ENCODE assay signal across 18 cellular contexts in the genomic region with DNA sequence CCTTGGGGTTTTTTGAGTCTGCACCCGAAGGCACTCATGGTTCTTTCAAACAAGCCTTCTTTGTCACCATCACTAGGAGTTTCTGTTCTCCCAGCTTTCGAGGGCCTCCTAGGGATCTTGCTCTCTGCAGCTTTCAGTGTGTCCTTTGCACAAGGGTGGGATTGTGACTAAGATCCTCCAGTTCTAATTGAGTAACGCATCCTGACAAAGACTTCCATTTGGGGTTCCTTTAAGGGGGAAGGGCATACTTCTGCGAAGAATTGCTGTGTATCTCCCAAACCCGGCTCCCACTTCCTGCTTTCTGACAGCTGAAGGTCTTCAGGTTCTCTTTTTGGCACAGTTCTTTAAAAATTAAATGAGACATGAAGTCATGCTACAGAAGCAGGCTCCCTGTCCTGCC.
A peak's percentile ranks its signal among the peaks of the same experiment; 100 is the strongest.
DNase-seq lines count a peak whose midpoint lies in the region; ATAC-seq and TF ChIP-seq lines count a peak whose summit lies in the region.
"Had no signal": no experiment of that assay in that cellular context is flagged by ENCODE, and none has a peak within 500 bp of the region (broad histone marks: within the 10 kb centered on the region; RNA-seq: fewer than 3 reads in every experiment).

No MANE protein-coding gene starts in this region.

- H3K36me3 ChIP-seq in right atrium auricular region (no peaks in the 10 kb centered on the region), left ventricle myocardium inferior (peaks cover 8% of the 10 kb centered on the region), left lung (no peaks in the 10 kb centered on the region)
- H3K36me3 ChIP-seq: transverse colon had no signal

- H3K4me1 ChIP-seq in right atrium auricular region, result peaks cover 0 to 20% of the 10 kb centered on the region in 2 donors
- H3K4me1 ChIP-seq in left ventricle myocardium inferior, result peaks cover 52% of the 10 kb centered on the region
- peaks cover 0 to 13% of the 10 kb centered on the region in 2 donors for H3K4me1 ChIP-seq in left lung

- ATAC-seq in Right ventricle myocardium inferior, result peak; percentile 21
- no peak for ATAC-seq in left lung
- ATAC-seq: activated CD4-positive, alpha-beta T cell treated with anti-CD3 and anti-CD28 coated beads for 36 hours; esophagus mucosa; Panc1; stimulated activated naive CD8-positive, alpha-beta T cell treated with anti-CD3 and anti-CD28 coated beads, Interleukin-15, Interleukin-2, amounts not matched to agents 100 U/mL and 50 U/mL, for 24 hours had no signal

- intact Hi-C loops in Right ventricle myocardium inferior (cut with DNase I) (no loop called here), left ventricle myocardium inferior (cut with micrococcal nuclease) (no loop called here), left lung (cut with DNase I) (no loop called here)

- DNase-seq in Right ventricle myocardium inferior (ENCODE audit: missing footprints), result no peak
- DNase-seq in right atrium auricular region (ENCODE audit: low spot score), result no peak
- peak; percentile 92 for DNase-seq in SIG-M5 treated with dmso at 0.1 percent for 504 hours (lab: John Stamatoyannopoulos, UW; ENCODE audit: unreplicated experiment)
- DNase-seq in left ventricle myocardium inferior, result no peak
- DNase-seq in activated naive CD4-positive, alpha-beta T cell treated with anti-CD3 and anti-CD28 coated beads, Interleukin-2, amount 50 U/mL, for 16 hours, result no peak
- no peak for DNase-seq in NK-92 treated with Interleukin-12 subunit alpha and Interleukin-12 subunit beta, amount 100 ng/mL, for 24 hours (lab: John Stamatoyannopoulos, UW)
- no peak for DNase-seq in left lung
- no peak for DNase-seq in NCI-H82 treated with DMSO at 0.1 percent for 48 hours (lab: John Stamatoyannopoulos, UW; ENCODE audit: unreplicated experiment)
- DNase-seq: activated CD4-positive, alpha-beta T cell treated with anti-CD3 and anti-CD28 coated beads for 36 hours; effector CD8-positive, alpha-beta T cell; HCEC 1CT; NCI-H526 treated with DMSO at 0.1 percent for 48 hours; stimulated activated CD4-positive, alpha-beta T cell treated with anti-CD3 and anti-CD28 coated beads, Interleukin-4, amount 100 ng/mL, for 1 hour; stimulated activated naive CD8-positive, alpha-beta T cell treated with anti-CD3 and anti-CD28 coated beads, Interleukin-15, Interleukin-2, amounts not matched to agents 100 U/mL and 50 U/mL, for 24 hours; SW 1271; transverse colon had no signal

- no peak for TF ChIP-seq CTCF in right atrium auricular region (IDR thresholded peaks at IDR 0.05)
- TF ChIP-seq CTCF in left ventricle myocardium inferior (IDR thresholded peaks at IDR 0.05; ENCODE audit: borderline replicate concordance), result no peak
- TF ChIP-seq CTCF in left lung (IDR thresholded peaks at IDR 0.05), result no peak

- H3K4me3 ChIP-seq in right atrium auricular region (no peak overlapping the region), left ventricle myocardium inferior (no peak overlapping the region), left lung (no peak overlapping the region)
- H3K4me3 ChIP-seq: transverse colon had no signal

- H3K27me3 ChIP-seq in right atrium auricular region (no peaks in the 10 kb centered on the region), left ventricle myocardium inferior (ENCODE audit: low read depth) (no peaks in the 10 kb centered on the region), left lung (no peaks in the 10 kb centered on the region)
- H3K27me3 ChIP-seq: transverse colon had no signal

- H3K9me3 ChIP-seq in right atrium auricular region, result no peaks in the 10 kb centered on the region
- H3K9me3 ChIP-seq in left ventricle myocardium inferior (replicated peaks), result no peaks in the 10 kb centered on the region
- H3K9me3 ChIP-seq in left lung, result no peaks in the 10 kb centered on the region
- H3K9me3 ChIP-seq: transverse colon had no signal

- no peak overlapping the region for H3K27ac ChIP-seq in right atrium auricular region
- H3K27ac ChIP-seq in left ventricle myocardium inferior (replicated peaks), result peak overlapping the region; percentile 29
- H3K27ac ChIP-seq in left lung, result no peak overlapping the region
